In the genomic region with DNA sequence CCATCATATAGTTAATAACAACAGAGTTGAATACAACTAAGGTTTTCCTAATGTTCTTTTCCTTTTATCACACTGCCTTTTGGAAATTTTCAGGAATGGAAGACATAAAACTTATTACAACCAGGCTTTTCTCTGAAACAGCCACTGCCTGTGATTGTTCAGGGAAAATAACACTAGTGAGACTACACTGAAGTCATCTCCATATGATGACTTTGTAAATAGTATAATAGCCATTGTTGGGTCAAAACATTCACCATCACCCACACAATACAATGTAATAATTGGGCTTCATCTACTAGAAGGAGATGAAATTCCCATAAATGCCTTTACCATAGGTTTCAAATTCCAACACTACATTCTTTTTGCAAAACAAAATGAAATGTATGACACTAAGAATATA, we compare ENCODE assay signal across 15 cellular contexts. TPM values are rescaled to one million over a fixed set of nuclear protein-coding genes. Genes with fewer than 3 reads are reported as not detected.
A peak's percentile ranks its signal among the peaks of the same experiment; 100 is the strongest.
DNase-seq lines count a peak whose midpoint lies in the region; ATAC-seq lines count a peak whose summit lies in the region.
"Had no signal": no experiment of that assay in that cellular context is flagged by ENCODE, and none has a peak within 500 bp of the region (broad histone marks: within the 10 kb centered on the region; RNA-seq: fewer than 3 reads in every experiment).

No MANE protein-coding gene starts in this region.

- no peaks in the 10 kb centered on the region for H3K27me3 Mint-ChIP-seq in activated CD4-positive, alpha-beta memory T cell treated with anti-CD3 and anti-CD28 coated beads for 36 hours
- H3K27me3 Mint-ChIP-seq in stimulated activated memory B cell treated with anti-CD40 and anti-IgM and Interleukin-4, amounts not matched to agents 10 μg/mL and 1 μg/mL and 100 μg/mL, for 72 hours = no peaks in the 10 kb centered on the region
- H3K27me3 Mint-ChIP-seq: B cell; CD4-positive, CD25-positive, alpha-beta regulatory T cell; CD8-positive, alpha-beta memory T cell had no signal

- H3K4ac ChIP-seq in mesenchymal stem cell (ENCODE audit: low read depth in 1 of 2, low read length in 2 of 2) = no peak overlapping the region

- H3K9me3 Mint-ChIP-seq in activated CD4-positive, alpha-beta memory T cell treated with anti-CD3 and anti-CD28 coated beads for 36 hours = no peaks in the 10 kb centered on the region
- H3K9me3 Mint-ChIP-seq in stimulated activated memory B cell treated with anti-CD40 and anti-IgM and Interleukin-4, amounts not matched to agents 10 μg/mL and 1 μg/mL and 100 μg/mL, for 72 hours = no peaks in the 10 kb centered on the region
- H3K9me3 Mint-ChIP-seq: CD8-positive, alpha-beta memory T cell; GM23338 had no signal

- H2BK5ac ChIP-seq in mesenchymal stem cell (ENCODE audit: low read depth, low read length, poor library complexity, severe bottlenecking) = no peak overlapping the region

- POLR2A ChIA-PET in activated CD4-positive, alpha-beta memory T cell treated with anti-CD3 and anti-CD28 coated beads for 36 hours (lab: Charles Lee) = no interaction called here

- no peak overlapping the region for H2BK12ac ChIP-seq in mesenchymal stem cell (ENCODE audit: low read length in 2 of 2)

- no peak overlapping the region for H4K8ac ChIP-seq in mesenchymal stem cell (ENCODE audit: low read length)

- H3K27ac ChIP-seq in angular gyrus (ENCODE audit: low read depth, low read length) (peak overlapping the region; percentile 24), mesenchymal stem cell (ENCODE audit: low read length, poor library complexity, severe bottlenecking) (no peak overlapping the region)
- H3K27ac ChIP-seq: BLaER1 treated with 17β-estradiol and CSF1 and Interleukin-3, amounts not matched to agents 10 nM and 100 nM had no signal

- no peaks in the 10 kb centered on the region for H3K4me1 ChIP-seq in mesenchymal stem cell (ENCODE audit: control insufficient read depth, insufficient read depth, low read depth, low read length)

- H3K79me1 ChIP-seq in mesenchymal stem cell (replicated peaks; ENCODE audit: low read length, poor library complexity, severe bottlenecking) = no peaks in the 10 kb centered on the region

- no peak for ATAC-seq in stimulated activated memory B cell treated with anti-CD40 and anti-IgM and Interleukin-4, amounts not matched to agents 10 μg/mL and 1 μg/mL and 100 μg/mL, for 72 hours
- ATAC-seq: GM23338 had no signal

- no peaks in the 10 kb centered on the region for H3K36me3 Mint-ChIP-seq in activated CD4-positive, alpha-beta memory T cell treated with anti-CD3 and anti-CD28 coated beads for 36 hours
- peaks cover 14% of the 10 kb centered on the region for H3K36me3 Mint-ChIP-seq in stimulated activated memory B cell treated with anti-CD40 and anti-IgM and Interleukin-4, amounts not matched to agents 10 μg/mL and 1 μg/mL and 100 μg/mL, for 72 hours
- H3K36me3 Mint-ChIP-seq: CD4-positive, CD25-positive, alpha-beta regulatory T cell had no signal

- DNase-seq in globus pallidus (ENCODE audit: low spot score) = peak; percentile 76
- DNase-seq in pons (ENCODE audit: low spot score) = peak; percentile 87
- no peak for DNase-seq in activated CD4-positive, alpha-beta memory T cell treated with anti-CD3 and anti-CD28 coated beads for 36 hours
- DNase-seq in CD1c-positive myeloid dendritic cell (ENCODE audit: extremely low spot score) = no peak
- DNase-seq in mesenchymal stem cell = no peak
- DNase-seq: 8988T; CD4-positive, CD25-positive, alpha-beta regulatory T cell; CD8-positive, alpha-beta memory T cell; COR-L47; HCEC 1CT had no signal

- no peak overlapping the region for H2BK120ac ChIP-seq in mesenchymal stem cell (ENCODE audit: low read depth, low read length)

- no peak overlapping the region for H3K9ac ChIP-seq in mesenchymal stem cell (ENCODE audit: low read length)
- H3K9ac ChIP-seq: BLaER1 treated with 17β-estradiol and CSF1 and Interleukin-3, amounts not matched to agents 10 nM and 100 nM had no signal

- H3K4me1 Mint-ChIP-seq in activated CD4-positive, alpha-beta memory T cell treated with anti-CD3 and anti-CD28 coated beads for 36 hours (ENCODE audit: low read depth) = peaks cover 4% of the 10 kb centered on the region
- no peaks in the 10 kb centered on the region for H3K4me1 Mint-ChIP-seq in stimulated activated memory B cell treated with anti-CD40 and anti-IgM and Interleukin-4, amounts not matched to agents 10 μg/mL and 1 μg/mL and 100 μg/mL, for 72 hours

- no peak overlapping the region for H3K4me3 Mint-ChIP-seq in activated CD4-positive, alpha-beta memory T cell treated with anti-CD3 and anti-CD28 coated beads for 36 hours
- no peak overlapping the region for H3K4me3 Mint-ChIP-seq in stimulated activated memory B cell treated with anti-CD40 and anti-IgM and Interleukin-4, amounts not matched to agents 10 μg/mL and 1 μg/mL and 100 μg/mL, for 72 hours
- H3K4me3 Mint-ChIP-seq: B cell, GM23338 had no signal

- no peaks in the 10 kb centered on the region for H3K36me3 ChIP-seq in mesenchymal stem cell (ENCODE audit: control insufficient read depth in 1 of 2, insufficient read depth in 2 of 2, low read depth in 1 of 2, low read length in 2 of 2)
- H3K36me3 ChIP-seq: BLaER1 treated with 17β-estradiol and CSF1 and Interleukin-3, amounts not matched to agents 10 nM and 100 nM had no signal

- no peak overlapping the region for H3K23ac ChIP-seq in mesenchymal stem cell (ENCODE audit: low read length in 2 of 2)

- no peak overlapping the region for H2AFZ ChIP-seq in mesenchymal stem cell (ENCODE audit: low read depth, low read length)
- H2AFZ ChIP-seq: GM23338 had no signal

- H2BK15ac ChIP-seq in mesenchymal stem cell (ENCODE audit: low read depth, poor library complexity, severe bottlenecking) = no peak overlapping the region

- H4K91ac ChIP-seq in mesenchymal stem cell (ENCODE audit: low read length) = no peak overlapping the region

- H3K18ac ChIP-seq in mesenchymal stem cell (ENCODE audit: low read depth in 1 of 2, low read length in 2 of 2) = no peak overlapping the region

- H3K9me3 ChIP-seq in mesenchymal stem cell (ENCODE audit: control insufficient read depth, low read length) = no peaks in the 10 kb centered on the region

- no peak overlapping the region for H3K4me2 ChIP-seq in mesenchymal stem cell (ENCODE audit: low read length, poor library complexity, severe bottlenecking)
- H3K4me2 ChIP-seq: BLaER1 treated with 17β-estradiol and CSF1 and Interleukin-3, amounts not matched to agents 10 nM and 100 nM; GM23338 had no signal

- intact Hi-C loops in activated CD4-positive, alpha-beta memory T cell treated with anti-CD3 and anti-CD28 coated beads for 36 hours (cut with micrococcal nuclease) = no loop called here

- CTCF ChIA-PET in activated CD4-positive, alpha-beta memory T cell treated with anti-CD3 and anti-CD28 coated beads for 36 hours (lab: Charles Lee) = no interaction called here

- no peak overlapping the region for H2AK5ac ChIP-seq in mesenchymal stem cell (ENCODE audit: low read length, severe bottlenecking)

- peaks cover 0 to 8% of the 10 kb centered on the region in 2 experiments for H3K27me3 ChIP-seq in mesenchymal stem cell (ENCODE audit: control insufficient read depth in 1 of 2, insufficient read depth in 1 of 2, low read length in 2 of 2)

- no peak overlapping the region for H3K4me3 ChIP-seq in mesenchymal stem cell (ENCODE audit: insufficient read depth in 1 of 2, low read depth in 1 of 2, low read length in 2 of 2)
- H3K4me3 ChIP-seq: BLaER1 treated with 17β-estradiol and CSF1 and Interleukin-3, amounts not matched to agents 10 nM and 100 nM; GM23338 had no signal

- no peak overlapping the region for H3K27ac Mint-ChIP-seq in activated CD4-positive, alpha-beta memory T cell treated with anti-CD3 and anti-CD28 coated beads for 36 hours
- H3K27ac Mint-ChIP-seq in stimulated activated memory B cell treated with anti-CD40 and anti-IgM and Interleukin-4, amounts not matched to agents 10 μg/mL and 1 μg/mL and 100 μg/mL, for 72 hours = no peak overlapping the region
- H3K27ac Mint-ChIP-seq: B cell, GM23338 had no signal

- no peak overlapping the region for H3K14ac ChIP-seq in mesenchymal stem cell (ENCODE audit: low read length in 2 of 2)

RNA-seq across cellular contexts. Expression of gene TESK2, which starts 5.0 kb away (rescaled TPM):
- total RNA-seq in activated CD4-positive, alpha-beta memory T cell treated with anti-CD3 and anti-CD28 coated beads for 36 hours = 1 to 10 TPM; 4.6 to 6.0 TPM
- 4.2 TPM for polyA plus RNA-seq in mesenchymal stem cell (2013, experiment 1 of 2)
- 4.2 TPM for polyA plus RNA-seq in mesenchymal stem cell (2013, experiment 2 of 2)

RNA-seq across cellular contexts. Expression of gene CCDC163, which starts 13.9 kb away (rescaled TPM):
- 1 to 10 TPM; 5.1 to 5.7 TPM for total RNA-seq in activated CD4-positive, alpha-beta memory T cell treated with anti-CD3 and anti-CD28 coated beads for 36 hours
- polyA plus RNA-seq in mesenchymal stem cell (2013, experiment 1 of 2) = 1.6 TPM
- polyA plus RNA-seq in mesenchymal stem cell (2013, experiment 2 of 2) = 1.9 TPM

RNA-seq across cellular contexts. Expression of gene MMACHC, which starts 14.2 kb away (rescaled TPM):
- 1 to 10 TPM; 6.0 to 6.2 TPM for total RNA-seq in activated CD4-positive, alpha-beta memory T cell treated with anti-CD3 and anti-CD28 coated beads for 36 hours
- polyA plus RNA-seq in mesenchymal stem cell (2013, experiment 1 of 2) = 4.6 TPM
- 5.7 TPM for polyA plus RNA-seq in mesenchymal stem cell (2013, experiment 2 of 2)

RNA-seq across cellular contexts. Expression of gene PRDX1, which starts 35.7 kb away (rescaled TPM):
- 100 to 1,000 TPM; 479 to 481 TPM for total RNA-seq in activated CD4-positive, alpha-beta memory T cell treated with anti-CD3 and anti-CD28 coated beads for 36 hours
- 543 TPM for polyA plus RNA-seq in mesenchymal stem cell (2013, experiment 1 of 2)
- polyA plus RNA-seq in mesenchymal stem cell (2013, experiment 2 of 2) = 562 TPM

Comparison
In these comparisons a context has a peak if more than half of its experiments do, and no peak if none do; other contexts are left out.
1. DNase-seq: peak in globus pallidus (single experiment) and pons (single experiment); none in activated CD4-positive, alpha-beta memory T cell treated with anti-CD3 and anti-CD28 coated beads for 36 hours (single experiment), CD1c-positive myeloid dendritic cell (single experiment) and mesenchymal stem cell (single experiment).